Comparison of ENCODE assay signal across 8 cellular contexts in the genomic region with DNA sequence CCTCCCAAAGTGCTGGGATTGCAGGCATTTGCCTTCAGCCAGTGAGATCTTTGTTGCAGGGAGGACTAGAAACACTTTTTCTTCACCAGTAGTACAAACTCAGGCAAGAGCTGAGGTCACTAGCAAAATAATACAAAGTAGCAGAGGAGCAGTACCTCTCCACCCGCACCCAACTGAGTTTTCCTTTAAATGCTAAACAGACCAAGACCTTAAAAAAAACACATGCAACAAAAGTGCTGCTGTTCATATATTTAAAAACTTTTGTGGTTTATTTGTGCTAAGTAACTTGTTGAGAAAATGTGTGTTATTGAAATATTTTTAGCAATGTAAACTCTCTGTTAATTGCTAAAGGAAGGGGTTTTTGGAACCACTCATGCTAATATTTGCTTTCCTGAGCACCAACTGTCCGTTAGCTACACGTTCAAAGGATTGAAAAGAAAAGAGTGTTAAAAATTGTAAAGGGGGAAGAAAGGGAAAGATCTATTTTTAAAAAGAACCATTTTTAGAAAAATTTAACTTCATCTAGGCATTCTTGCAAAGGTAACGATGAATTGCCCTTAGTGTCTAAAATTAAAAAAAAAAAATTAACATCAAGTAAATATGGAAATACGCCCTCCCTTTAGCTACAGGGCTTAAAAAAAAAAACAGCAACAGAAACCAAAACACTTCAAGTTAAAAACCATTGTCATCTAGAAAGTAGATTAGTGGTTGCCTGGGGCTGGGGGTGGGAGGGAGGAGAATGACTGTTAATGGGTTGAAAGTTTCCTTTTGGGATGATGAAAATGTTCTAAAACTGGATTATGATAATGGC.
A peak's percentile ranks its signal among the peaks of the same experiment; 100 is the strongest.
DNase-seq lines count a peak whose midpoint lies in the region; ATAC-seq and TF ChIP-seq lines count a peak whose summit lies in the region.

No MANE protein-coding gene starts in this region.

- H3K36me3 ChIP-seq in thyroid gland: no peaks in the 10 kb centered on the region
- no peaks in the 10 kb centered on the region for H3K36me3 ChIP-seq in heart left ventricle

- H3K27me3 ChIP-seq in thyroid gland: no peaks in the 10 kb centered on the region
- no peaks in the 10 kb centered on the region for H3K27me3 ChIP-seq in heart left ventricle

- TF ChIP-seq POLR2A in thyroid gland (IDR thresholded peaks at IDR 0.05): no peak
- TF ChIP-seq POLR2A in heart left ventricle (IDR thresholded peaks at IDR 0.05): no peak

- peak; percentile 7 for DNase-seq in NCI-H69 (lab: John Stamatoyannopoulos, UW)
- no peak for DNase-seq in naive thymus-derived CD8-positive, alpha-beta T cell
- no peak for DNase-seq in thyroid gland
- DNase-seq in heart left ventricle: no peak
- no peak for DNase-seq in left cardiac atrium
- no peak for DNase-seq in NCI-H446 treated with DMSO at 0.1 percent for 48 hours (lab: John Stamatoyannopoulos, UW)

- POLR2A ChIA-PET in naive thymus-derived CD8-positive, alpha-beta T cell (lab: Charles Lee): interaction anchor here (1.1 to 2.6 kb wide), 3 partner anchors 12 to 113 kb away, joined by 4 to 18 read pairs (median 16); partner anchors contain the start of gene KRAS

- H3K9me3 Mint-ChIP-seq in naive thymus-derived CD8-positive, alpha-beta T cell: no peaks in the 10 kb centered on the region

- H3K4me1 ChIP-seq in thyroid gland (no peaks in the 10 kb centered on the region), heart left ventricle (no peaks in the 10 kb centered on the region)

- H3K27ac Mint-ChIP-seq in naive thymus-derived CD8-positive, alpha-beta T cell: peak overlapping the region in 5 of 10 donors; percentile 6 to 78 (median 65)

- TF ChIP-seq CTCF in thyroid gland (IDR thresholded peaks at IDR 0.05): no peak
- no peak for TF ChIP-seq CTCF in heart left ventricle (IDR thresholded peaks at IDR 0.05)

- no peaks in the 10 kb centered on the region for H3K9me3 ChIP-seq in thyroid gland
- no peaks in the 10 kb centered on the region for H3K9me3 ChIP-seq in heart left ventricle

- H3K27ac ChIP-seq in thyroid gland: no peak overlapping the region
- H3K27ac ChIP-seq in heart left ventricle: no peak overlapping the region

- ATAC-seq in GM18861 (IDR thresholded peaks at IDR 0.05; ENCODE audit: unreplicated experiment): peak; percentile 78
- peak; percentile 88 for ATAC-seq in HG02588 (IDR thresholded peaks at IDR 0.05; ENCODE audit: unreplicated experiment)
- peak; percentile 37 to 61 for ATAC-seq in naive thymus-derived CD8-positive, alpha-beta T cell
- ATAC-seq in heart left ventricle: no peak
- ATAC-seq in left cardiac atrium: no peak

- intact Hi-C loops in thyroid gland (cut with DNase I): no loop called here
- intact Hi-C loops in heart left ventricle (cut with DNase I): no loop called here
- intact Hi-C loops in left cardiac atrium (cut with DNase I): no loop called here

- no peaks in the 10 kb centered on the region for H3K36me3 Mint-ChIP-seq in naive thymus-derived CD8-positive, alpha-beta T cell

- H3K4me3 ChIP-seq in thyroid gland (replicated peaks in 1 of 3) (no peak overlapping the region), heart left ventricle (no peak overlapping the region)

- H3K4me1 Mint-ChIP-seq in naive thymus-derived CD8-positive, alpha-beta T cell: peaks cover 5 to 14% (median 12%) of the 10 kb centered on the region in 4 donors

- H3K4me3 Mint-ChIP-seq in naive thymus-derived CD8-positive, alpha-beta T cell: peak overlapping the region in 9 of 10 donors; percentile 3 to 78 (median 31)

- no peaks in the 10 kb centered on the region for H3K27me3 Mint-ChIP-seq in naive thymus-derived CD8-positive, alpha-beta T cell

- WGBS in thyroid gland, 2 donors: 66 to 72% methylated on average over 5 of the region's 5 CpGs
- WGBS in heart left ventricle, 4 donors: 66 to 77% (median 76%) methylated on average over 5 of the region's 5 CpGs

Comparison
In these comparisons a context has a peak if more than half of its experiments do, and no peak if none do; other contexts are left out.
1. ATAC-seq: peak in GM18861 (single experiment), HG02588 (single experiment) and naive thymus-derived CD8-positive, alpha-beta T cell (2 of 2); none in heart left ventricle (0 of 4) and left cardiac atrium (0 of 2).